Comparison of ENCODE assay signal across 2 cellular contexts in the genomic region with DNA sequence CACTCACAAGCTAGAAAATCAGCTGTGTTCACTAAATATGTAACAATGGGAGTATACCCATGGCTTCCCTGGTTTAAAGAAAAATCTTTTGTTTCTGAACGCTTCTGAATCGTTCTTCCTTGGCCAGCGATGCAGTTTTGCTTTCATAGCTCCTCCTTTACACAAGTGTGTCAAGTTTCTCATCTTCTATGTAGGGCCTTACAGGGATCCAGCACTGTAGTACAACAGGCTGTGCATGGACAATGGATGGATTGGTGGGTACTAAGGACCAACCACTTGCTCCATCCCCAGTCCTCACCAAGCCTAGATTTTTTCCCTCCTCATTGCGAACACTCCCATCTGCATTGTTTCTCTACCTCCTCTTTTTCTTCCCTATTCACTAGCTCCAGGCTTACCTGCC.
TF ChIP-seq lines count a peak whose summit lies in the region.

No MANE protein-coding gene starts in this region.

TF ChIP-seq in GM23338, 12 proteins besides CTCF, POLR2A, EP300 and RAD21 (continues in another document):
- TF ChIP-seq ZNF114 (CRISPR knock-in tag; IDR thresholded peaks at IDR 0.05) (no peak), NANOG (IDR thresholded peaks at IDR 0.05; ENCODE audit: borderline replicate concordance) (no peak), EZH2 (IDR thresholded peaks at IDR 0.05; ENCODE audit: low read depth, unreplicated experiment) (no peak), POLR2AphosphoS5 (IDR thresholded peaks at IDR 0.05; ENCODE audit: low read depth) (no peak), CREB1 (CRISPR knock-in tag; IDR thresholded peaks at IDR 0.05; ENCODE audit: low read depth) (no peak), ETS1 (IDR thresholded peaks at IDR 0.05) (no peak), STAT1 (IDR thresholded peaks at IDR 0.05; ENCODE audit: unreplicated experiment) (no peak), EZH2phosphoT487 (IDR thresholded peaks at IDR 0.05; ENCODE audit: unreplicated experiment) (no peak), JUNB (IDR thresholded peaks at IDR 0.05; ENCODE audit: unreplicated experiment) (no peak)
- TF ChIP-seq, protein P1, sequence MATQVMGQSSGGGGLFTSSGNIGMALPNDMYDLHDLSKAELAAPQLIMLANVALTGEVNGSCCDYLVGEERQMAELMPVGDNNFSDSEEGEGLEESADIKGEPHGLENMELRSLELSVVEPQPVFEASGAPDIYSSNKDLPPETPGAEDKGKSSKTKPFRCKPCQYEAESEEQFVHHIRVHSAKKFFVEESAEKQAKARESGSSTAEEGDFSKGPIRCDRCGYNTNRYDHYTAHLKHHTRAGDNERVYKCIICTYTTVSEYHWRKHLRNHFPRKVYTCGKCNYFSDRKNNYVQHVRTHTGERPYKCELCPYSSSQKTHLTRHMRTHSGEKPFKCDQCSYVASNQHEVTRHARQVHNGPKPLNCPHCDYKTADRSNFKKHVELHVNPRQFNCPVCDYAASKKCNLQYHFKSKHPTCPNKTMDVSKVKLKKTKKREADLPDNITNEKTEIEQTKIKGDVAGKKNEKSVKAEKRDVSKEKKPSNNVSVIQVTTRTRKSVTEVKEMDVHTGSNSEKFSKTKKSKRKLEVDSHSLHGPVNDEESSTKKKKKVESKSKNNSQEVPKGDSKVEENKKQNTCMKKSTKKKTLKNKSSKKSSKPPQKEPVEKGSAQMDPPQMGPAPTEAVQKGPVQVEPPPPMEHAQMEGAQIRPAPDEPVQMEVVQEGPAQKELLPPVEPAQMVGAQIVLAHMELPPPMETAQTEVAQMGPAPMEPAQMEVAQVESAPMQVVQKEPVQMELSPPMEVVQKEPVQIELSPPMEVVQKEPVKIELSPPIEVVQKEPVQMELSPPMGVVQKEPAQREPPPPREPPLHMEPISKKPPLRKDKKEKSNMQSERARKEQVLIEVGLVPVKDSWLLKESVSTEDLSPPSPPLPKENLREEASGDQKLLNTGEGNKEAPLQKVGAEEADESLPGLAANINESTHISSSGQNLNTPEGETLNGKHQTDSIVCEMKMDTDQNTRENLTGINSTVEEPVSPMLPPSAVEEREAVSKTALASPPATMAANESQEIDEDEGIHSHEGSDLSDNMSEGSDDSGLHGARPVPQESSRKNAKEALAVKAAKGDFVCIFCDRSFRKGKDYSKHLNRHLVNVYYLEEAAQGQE (IDR thresholded peaks at IDR 0.05; ENCODE audit: unreplicated experiment) = no peak

TF ChIP-seq in IMR-90, 13 proteins besides CTCF, POLR2A, EP300 and RAD21:
- TF ChIP-seq BHLHE40 (IDR thresholded peaks at IDR 0.05; ENCODE audit: low read depth, low read length) = no peak
- TF ChIP-seq MXI1 (IDR thresholded peaks at IDR 0.05; ENCODE audit: borderline replicate concordance, low read depth, low read length) = no peak
- no peak for TF ChIP-seq RCOR1 (IDR thresholded peaks at IDR 0.05; ENCODE audit: insufficient replicate concordance, low read length)
- TF ChIP-seq USF2 (IDR thresholded peaks at IDR 0.05; ENCODE audit: low read depth, low read length) = no peak
- TF ChIP-seq MAZ (IDR thresholded peaks at IDR 0.05; ENCODE audit: borderline replicate concordance, low read depth, low read length) = no peak
- TF ChIP-seq SMC3 (IDR thresholded peaks at IDR 0.05; ENCODE audit: low read depth, low read length) = no peak
